1 cellular context compared by ENCODE assay signal in the genomic region with DNA sequence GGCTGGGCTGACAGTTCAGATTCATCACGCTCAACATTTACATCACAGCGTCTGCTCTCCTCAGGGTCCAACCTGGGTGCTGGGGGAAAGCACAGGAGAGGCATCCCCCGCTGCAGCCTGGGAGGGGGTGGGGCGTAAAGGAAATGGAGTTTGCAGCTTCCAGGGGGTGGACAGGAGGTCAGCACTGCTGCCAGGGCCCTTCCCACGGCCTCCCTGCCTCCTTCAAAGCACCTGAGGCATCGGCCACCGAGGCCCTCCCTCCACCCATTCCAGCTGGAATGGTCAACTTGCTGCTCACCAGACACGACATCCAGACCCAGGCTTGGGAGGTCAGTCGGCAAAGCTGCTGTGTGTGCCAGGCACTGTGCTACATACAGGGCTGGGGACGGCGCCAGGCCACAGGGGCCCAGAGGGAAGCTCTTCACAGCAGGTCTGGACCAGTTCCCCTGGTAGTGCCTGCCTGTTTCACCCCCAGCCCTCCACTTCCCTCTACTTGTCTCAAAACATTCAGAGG.
TF ChIP-seq lines count a peak whose summit lies in the region.

No MANE protein-coding gene starts in this region.

TF ChIP-seq in HEK293, 187 proteins besides CTCF, POLR2A, EP300 and RAD21 (continued from another document):
- no peak for TF ChIP-seq ZNF501 (tag by site-specific recombination; IDR thresholded peaks at IDR 0.05)
- TF ChIP-seq YY1 (tag by site-specific recombination; IDR thresholded peaks at IDR 0.05), result no peak
- peak; percentile 19; the same call in 1 of the 2 replicates for TF ChIP-seq ZFHX2 (tag by site-specific recombination; conservative IDR thresholded peaks at IDR 0.05)
- no peak for TF ChIP-seq ZNF169 (tag by site-specific recombination; IDR thresholded peaks at IDR 0.05)
- peak; percentile 19; the same call in 1 of the 2 replicates for TF ChIP-seq EGR2 (tag by site-specific recombination; IDR thresholded peaks at IDR 0.05; ENCODE audit: low read depth)
- TF ChIP-seq FEZF1 (tag by site-specific recombination; IDR thresholded peaks at IDR 0.05), result no peak
- TF ChIP-seq, protein P1, sequence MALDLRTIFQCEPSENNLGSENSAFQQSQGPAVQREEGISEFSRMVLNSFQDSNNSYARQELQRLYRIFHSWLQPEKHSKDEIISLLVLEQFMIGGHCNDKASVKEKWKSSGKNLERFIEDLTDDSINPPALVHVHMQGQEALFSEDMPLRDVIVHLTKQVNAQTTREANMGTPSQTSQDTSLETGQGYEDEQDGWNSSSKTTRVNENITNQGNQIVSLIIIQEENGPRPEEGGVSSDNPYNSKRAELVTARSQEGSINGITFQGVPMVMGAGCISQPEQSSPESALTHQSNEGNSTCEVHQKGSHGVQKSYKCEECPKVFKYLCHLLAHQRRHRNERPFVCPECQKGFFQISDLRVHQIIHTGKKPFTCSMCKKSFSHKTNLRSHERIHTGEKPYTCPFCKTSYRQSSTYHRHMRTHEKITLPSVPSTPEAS (tag by site-specific recombination; IDR thresholded peaks at IDR 0.05), result no peak
- TF ChIP-seq, protein P2, sequence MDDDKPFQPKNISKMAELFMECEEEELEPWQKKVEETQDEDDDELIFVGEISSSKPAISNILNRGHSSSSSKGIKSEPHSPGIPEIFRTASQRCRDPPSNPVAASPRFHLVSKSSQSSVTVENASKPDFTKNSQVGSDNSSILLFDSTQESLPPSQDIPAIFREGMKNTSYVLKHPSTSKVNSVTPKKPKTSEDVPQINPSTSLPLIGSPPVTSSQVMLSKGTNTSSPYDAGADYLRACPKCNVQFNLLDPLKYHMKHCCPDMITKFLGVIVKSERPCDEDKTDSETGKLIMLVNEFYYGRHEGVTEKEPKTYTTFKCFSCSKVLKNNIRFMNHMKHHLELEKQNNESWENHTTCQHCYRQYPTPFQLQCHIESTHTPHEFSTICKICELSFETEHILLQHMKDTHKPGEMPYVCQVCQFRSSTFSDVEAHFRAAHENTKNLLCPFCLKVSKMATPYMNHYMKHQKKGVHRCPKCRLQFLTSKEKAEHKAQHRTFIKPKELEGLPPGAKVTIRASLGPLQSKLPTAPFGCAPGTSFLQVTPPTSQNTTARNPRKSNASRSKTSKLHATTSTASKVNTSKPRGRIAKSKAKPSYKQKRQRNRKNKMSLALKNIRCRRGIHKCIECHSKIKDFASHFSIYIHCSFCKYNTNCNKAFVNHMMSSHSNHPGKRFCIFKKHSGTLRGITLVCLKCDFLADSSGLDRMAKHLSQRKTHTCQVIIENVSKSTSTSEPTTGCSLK (tag by site-specific recombination; IDR thresholded peaks at IDR 0.05), result no peak
- no peak for TF ChIP-seq ZNF785 (tag by site-specific recombination; IDR thresholded peaks at IDR 0.05)
- TF ChIP-seq ZNF530 (tag by site-specific recombination; IDR thresholded peaks at IDR 0.05; ENCODE audit: low read depth), result no peak
- no peak for TF ChIP-seq ZNF768 (tag by site-specific recombination; IDR thresholded peaks at IDR 0.05)
- TF ChIP-seq, protein P3, sequence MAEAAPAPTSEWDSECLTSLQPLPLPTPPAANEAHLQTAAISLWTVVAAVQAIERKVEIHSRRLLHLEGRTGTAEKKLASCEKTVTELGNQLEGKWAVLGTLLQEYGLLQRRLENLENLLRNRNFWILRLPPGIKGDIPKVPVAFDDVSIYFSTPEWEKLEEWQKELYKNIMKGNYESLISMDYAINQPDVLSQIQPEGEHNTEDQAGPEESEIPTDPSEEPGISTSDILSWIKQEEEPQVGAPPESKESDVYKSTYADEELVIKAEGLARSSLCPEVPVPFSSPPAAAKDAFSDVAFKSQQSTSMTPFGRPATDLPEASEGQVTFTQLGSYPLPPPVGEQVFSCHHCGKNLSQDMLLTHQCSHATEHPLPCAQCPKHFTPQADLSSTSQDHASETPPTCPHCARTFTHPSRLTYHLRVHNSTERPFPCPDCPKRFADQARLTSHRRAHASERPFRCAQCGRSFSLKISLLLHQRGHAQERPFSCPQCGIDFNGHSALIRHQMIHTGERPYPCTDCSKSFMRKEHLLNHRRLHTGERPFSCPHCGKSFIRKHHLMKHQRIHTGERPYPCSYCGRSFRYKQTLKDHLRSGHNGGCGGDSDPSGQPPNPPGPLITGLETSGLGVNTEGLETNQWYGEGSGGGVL (tag by site-specific recombination; IDR thresholded peaks at IDR 0.05), result no peak
- no peak for TF ChIP-seq ZNF302 (tag by site-specific recombination; IDR thresholded peaks at IDR 0.05; ENCODE audit: low read depth)
- TF ChIP-seq SCRT2 (tag by site-specific recombination; IDR thresholded peaks at IDR 0.05), result peak; percentile 47; the same call in 1 of the 2 replicates
- TF ChIP-seq BCL11A (tag by site-specific recombination; IDR thresholded peaks at IDR 0.05; ENCODE audit: low read depth), result no peak; the same call in 1 of the 2 replicates
TF ChIP-seq in HEK293: peak in this region for 4.
